Comparison of ENCODE assay signal across 21 cellular contexts in the genomic region with DNA sequence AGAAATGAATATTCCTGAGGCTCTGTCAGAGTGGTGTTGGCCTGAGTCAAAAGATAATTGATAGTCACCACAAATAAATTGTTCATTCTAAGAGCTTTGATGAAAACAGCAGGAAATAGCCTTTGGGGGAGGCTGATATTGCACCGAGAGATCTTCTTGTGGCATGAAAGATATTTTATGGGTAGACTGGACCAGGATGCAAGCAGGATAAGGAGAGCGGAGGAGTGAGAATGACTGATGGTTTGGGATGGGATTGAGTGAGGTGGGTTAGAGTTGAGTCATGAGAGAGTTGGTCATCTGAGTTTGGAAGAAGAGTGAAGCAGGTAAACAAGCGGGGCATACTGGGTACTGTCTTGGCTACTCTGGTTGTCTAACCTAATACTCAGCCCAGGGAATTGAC.
"Had no signal": no experiment of that assay in that cellular context is flagged by ENCODE, and none has a peak within 500 bp of the region (broad histone marks: within the 10 kb centered on the region; RNA-seq: fewer than 3 reads in every experiment).

No MANE protein-coding gene starts in this region.

- H3K9me3 ChIP-seq: esophagus muscularis mucosa, gastroesophageal sphincter, heart left ventricle, lower lobe of right lung had no signal

- H3K4me3 Mint-ChIP-seq: immature natural killer cell, mesothelial cell of epicardium had no signal

- H3K4me1 ChIP-seq: foreskin keratinocyte had no signal

- DNase-seq: dermis blood vessel endothelial cell; dorsolateral prefrontal cortex; effector CD4-positive, alpha-beta T cell; effector memory CD4-positive, alpha-beta T cell; foreskin keratinocyte; heart left ventricle; hypothalamus; immature natural killer cell; islet precursor cell; kidney; kidney glomerular epithelial cell; left colon; left ventricle myocardium superior; lower lobe of right lung; mesenchymal stem cell had no signal

- H3K27ac ChIP-seq: coronary artery, esophagus muscularis mucosa, foreskin keratinocyte, gastroesophageal sphincter, heart left ventricle, hepatocyte, lower lobe of right lung had no signal

- H3K4me1 Mint-ChIP-seq: immature natural killer cell had no signal

- H3K27ac Mint-ChIP-seq: immature natural killer cell, mesothelial cell of epicardium had no signal

- H3K27me3 ChIP-seq: foreskin keratinocyte, gastroesophageal sphincter, hepatocyte had no signal

- H3K36me3 ChIP-seq: esophagus muscularis mucosa, gastroesophageal sphincter, heart left ventricle, lower lobe of right lung had no signal

- H3K36me3 Mint-ChIP-seq: immature natural killer cell, mesothelial cell of epicardium had no signal

- ATAC-seq: foreskin keratinocyte, gastroesophageal sphincter, heart left ventricle, left colon, left lobe of liver, left ventricle myocardium superior had no signal

- H3K9me3 Mint-ChIP-seq: immature natural killer cell, mesothelial cell of epicardium had no signal

- H3K4me3 ChIP-seq: coronary artery, dorsolateral prefrontal cortex, esophagus muscularis mucosa, gastroesophageal sphincter, heart left ventricle, hepatocyte, lower lobe of right lung had no signal
